8 cellular contexts compared by ENCODE assay signal in the genomic region with DNA sequence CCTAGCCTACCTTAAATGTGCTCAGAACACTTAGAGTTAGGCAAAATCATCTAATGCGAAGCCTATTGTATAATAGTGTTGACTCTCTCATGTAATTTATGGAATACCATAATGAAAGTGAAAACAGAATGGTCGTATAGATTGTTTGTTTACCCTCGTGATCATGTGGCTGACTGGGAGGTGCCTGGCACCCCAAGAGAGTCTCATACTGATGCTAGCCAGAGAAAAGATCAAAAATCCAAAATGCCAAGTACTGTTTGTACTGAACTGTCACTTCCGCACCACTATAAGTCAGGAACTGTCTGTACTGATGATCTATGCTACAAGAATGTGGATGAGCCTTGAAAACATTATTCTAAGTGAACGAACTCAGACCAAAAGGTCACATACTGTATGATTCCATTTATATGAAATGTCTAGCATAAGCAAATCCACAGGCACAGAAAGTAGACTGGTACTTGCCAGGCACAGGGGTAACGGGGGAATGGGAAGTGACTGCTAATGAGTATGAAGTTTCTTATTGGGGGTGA. TPM values are rescaled to one million over a fixed set of nuclear protein-coding genes. Genes with fewer than 3 reads are reported as not detected.
DNase-seq lines count a peak whose midpoint lies in the region; ATAC-seq, FAIRE-seq and TF ChIP-seq lines count a peak whose summit lies in the region.

No MANE protein-coding gene starts in this region.

- peak overlapping the region in 1 of 3 experiments; percentile 58 for H3K4me3 ChIP-seq in endothelial cell of umbilical vein (replicated peaks in 1 of 3; ENCODE audit: insufficient read depth in 1 of 3, low read depth in 1 of 3, low read length in 3 of 3)
- no peak overlapping the region for H3K4me3 ChIP-seq in naive thymus-derived CD4-positive, alpha-beta T cell (ENCODE audit: low read length)

- H2AFZ ChIP-seq in endothelial cell of umbilical vein (ENCODE audit: low read depth, low read length), result no peak overlapping the region

- H3K4me1 Mint-ChIP-seq in naive thymus-derived CD4-positive, alpha-beta T cell, result peaks cover 39 to 84% (median 77%) of the 10 kb centered on the region in 7 donors

- CTCF ChIA-PET in endothelial cell of umbilical vein (lab: Charles Lee), result interaction anchor here (2.5 to 3.1 kb wide), 3 partner anchors 24 to 61 kb away, joined by 6 to 20 read pairs (median 12); no protein-coding TSS in a partner anchor
- CTCF ChIA-PET in naive thymus-derived CD4-positive, alpha-beta T cell (lab: Charles Lee), result interaction anchor here (0.7 kb wide), 1 partner anchor 18 kb away, joined by 4 read pairs; no protein-coding TSS in a partner anchor

- no peaks in the 10 kb centered on the region for H3K9me3 ChIP-seq in endothelial cell of umbilical vein (replicated peaks; ENCODE audit: control insufficient read depth, insufficient read depth, low read length)
- no peaks in the 10 kb centered on the region for H3K9me3 ChIP-seq in naive thymus-derived CD4-positive, alpha-beta T cell (ENCODE audit: control insufficient read depth in 2 of 3, low read length in 3 of 3)

- peaks cover 56% of the 10 kb centered on the region for H3K4me1 ChIP-seq in endothelial cell of umbilical vein (ENCODE audit: control insufficient read depth, extremely low read depth, insufficient read depth, low read length)
- H3K4me1 ChIP-seq in naive thymus-derived CD4-positive, alpha-beta T cell (ENCODE audit: control insufficient read depth in 2 of 2, insufficient read depth in 2 of 2, low read length in 2 of 2), result peaks cover 0 to 8% of the 10 kb centered on the region in 2 donors

- H3K4me2 ChIP-seq in endothelial cell of umbilical vein (ENCODE audit: insufficient read depth, low read length), result peak overlapping the region; percentile 69

- H3K27me3 ChIP-seq in endothelial cell of umbilical vein (ENCODE audit: control insufficient read depth in 2 of 2, insufficient read depth in 2 of 2, low read length in 2 of 2), result no peaks in the 10 kb centered on the region
- H3K27me3 ChIP-seq in naive thymus-derived CD4-positive, alpha-beta T cell (ENCODE audit: control insufficient read depth in 2 of 2, insufficient read depth in 2 of 2, low read length in 2 of 2), result no peaks in the 10 kb centered on the region

- POLR2A ChIA-PET in endothelial cell of umbilical vein (lab: Charles Lee), result interaction anchor here (0.6 to 1.7 kb wide), 6 partner anchors 13 to 26 kb away, joined by 3 to 8 read pairs (median 4); a partner anchor contains a TSS
- POLR2A ChIA-PET in naive thymus-derived CD4-positive, alpha-beta T cell (lab: Charles Lee), result no interaction called here

- peak overlapping the region; percentile 13 to 81 (median 59) for H3K27ac Mint-ChIP-seq in naive thymus-derived CD4-positive, alpha-beta T cell

- H3K36me3 ChIP-seq in endothelial cell of umbilical vein (ENCODE audit: control insufficient read depth in 2 of 2, extremely low read depth in 1 of 2, insufficient read depth in 2 of 2, low read length in 2 of 2), result peaks cover 8 to 13% of the 10 kb centered on the region in 2 experiments
- H3K36me3 ChIP-seq in naive thymus-derived CD4-positive, alpha-beta T cell (ENCODE audit: control insufficient read depth in 2 of 3, insufficient read depth in 3 of 3, low read length in 3 of 3), result peaks cover 0 to 40% (median 13%) of the 10 kb centered on the region in 3 experiments

- H3K27me3 Mint-ChIP-seq in naive thymus-derived CD4-positive, alpha-beta T cell, result no peaks in the 10 kb centered on the region

- peaks cover 8 to 41% (median 31%) of the 10 kb centered on the region in 5 donors for H3K36me3 Mint-ChIP-seq in naive thymus-derived CD4-positive, alpha-beta T cell

- no peaks in the 10 kb centered on the region for H3K9me3 Mint-ChIP-seq in naive thymus-derived CD4-positive, alpha-beta T cell

- H3K9me1 ChIP-seq in endothelial cell of umbilical vein (replicated peaks; ENCODE audit: control insufficient read depth, extremely low read depth, insufficient read depth, low read length), result no peaks in the 10 kb centered on the region

- peak; percentile 87 for TF ChIP-seq POLR2A in endothelial cell of umbilical vein (IDR thresholded peaks at IDR 0.05; ENCODE audit: low read depth, low read length)

- BruUV-seq in endothelial cell of umbilical vein (replicated peaks; lab: Mats Ljungman, UMichigan), result no TSS peak

- H3K27ac ChIP-seq in endothelial cell of umbilical vein (ENCODE audit: insufficient read depth, low read depth, low read length), result peak overlapping the region; percentile 56
- no peak overlapping the region for H3K27ac ChIP-seq in naive thymus-derived CD4-positive, alpha-beta T cell (ENCODE audit: low read depth, low read length)

- H3K9ac ChIP-seq in endothelial cell of umbilical vein (replicated peaks; ENCODE audit: extremely low read depth, insufficient read depth, low read length), result peak overlapping the region; percentile 77

- DNase-seq in EL (peak; percentile 98), RCC 7860 (ENCODE audit: low spot score) (peak; percentile 98), endothelial cell of umbilical vein (ENCODE audit: low read depth, low spot score) (peak; percentile 96), cerebellum (ENCODE audit: low spot score) (no peak), NCI-H82 (lab: John Stamatoyannopoulos, UW) (no peak)
- peak in 1 of 9 donors; percentile 17 for DNase-seq in naive thymus-derived CD4-positive, alpha-beta T cell
- no peak for DNase-seq in stimulated activated CD4-positive, alpha-beta T cell treated with anti-CD3 and anti-CD28 coated beads, Interleukin-4, amount 100 ng/mL, for 1 hour

- no peaks in the 10 kb centered on the region for H4K20me1 ChIP-seq in endothelial cell of umbilical vein (replicated peaks; ENCODE audit: control insufficient read depth, extremely low read depth, insufficient read depth, low read length)

- no peak for TF ChIP-seq CTCF in endothelial cell of umbilical vein (IDR thresholded peaks at IDR 0.05; ENCODE audit: extremely low read depth in 1 of 2, insufficient read depth in 1 of 2, low read depth in 1 of 2, low read length in 2 of 2)

- dilution Hi-C loops in endothelial cell of umbilical vein (cut with MboI; ENCODE audit: extremely low pct_ligation_motif_present, low sequenced_read_pairs), result loop anchor here (10.0 kb wide), 1 partner anchor 59 kb away; no protein-coding TSS in a partner anchor

- FAIRE-seq in RCC 7860 (lab: Jason Lieb, UNC) (peak; percentile 94), endothelial cell of umbilical vein (lab: Jason Lieb, UNC) (peak; percentile 94)

- H3K4me3 Mint-ChIP-seq in naive thymus-derived CD4-positive, alpha-beta T cell, result peak overlapping the region; percentile 7 to 59 (median 44)

- H3K79me2 ChIP-seq in endothelial cell of umbilical vein (ENCODE audit: control insufficient read depth, insufficient read depth, low read length), result peaks cover 69% of the 10 kb centered on the region

- ATAC-seq in naive thymus-derived CD4-positive, alpha-beta T cell, result no peak
- ATAC-seq in HG03442 (IDR thresholded peaks at IDR 0.05; ENCODE audit: unreplicated experiment), result no peak

- intact Hi-C loops in endothelial cell of umbilical vein (cut with micrococcal nuclease), result loop anchor here (1.0 kb wide), 4 partner anchors 17 to 60 kb away; no protein-coding TSS in a partner anchor
- intact Hi-C loops in naive thymus-derived CD4-positive, alpha-beta T cell (cut with micrococcal nuclease), result no loop called here

TF ChIP-seq in endothelial cell of umbilical vein, 7 proteins besides CTCF, POLR2A, EP300 and RAD21:
- TF ChIP-seq, protein P1, sequence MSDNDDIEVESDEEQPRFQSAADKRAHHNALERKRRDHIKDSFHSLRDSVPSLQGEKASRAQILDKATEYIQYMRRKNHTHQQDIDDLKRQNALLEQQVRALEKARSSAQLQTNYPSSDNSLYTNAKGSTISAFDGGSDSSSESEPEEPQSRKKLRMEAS (IDR thresholded peaks at IDR 0.05; ENCODE audit: insufficient read depth, insufficient read length), result peak; percentile 68
- TF ChIP-seq FOS (IDR thresholded peaks at IDR 0.05; ENCODE audit: borderline replicate concordance, insufficient read depth, low read length), result peak; percentile 94
- TF ChIP-seq EZH2 (IDR thresholded peaks at IDR 0.05; ENCODE audit: borderline replicate concordance, low read depth, low read length, severe bottlenecking), result no peak
- TF ChIP-seq JUN (IDR thresholded peaks at IDR 0.05; ENCODE audit: borderline replicate concordance, insufficient read depth, insufficient read length, low read depth), result peak; percentile 96
- TF ChIP-seq GATA2 (IDR thresholded peaks at IDR 0.05; ENCODE audit: insufficient read depth, insufficient read length, low read depth, low read length), result peak; percentile 63
- no peak for TF ChIP-seq MYC (IDR thresholded peaks at IDR 0.05; ENCODE audit: low read depth, low read length)
- peak; percentile 98 for TF ChIP-seq POLR2AphosphoS5 (IDR thresholded peaks at IDR 0.05; ENCODE audit: insufficient read depth, low read depth, low read length)

RNA-seq across cellular contexts. Expression of a gene that starts 22.4 kb away (rescaled TPM):
- total RNA-seq in endothelial cell of umbilical vein (75.2 and 76.3 TPM in 2 replicates), cerebellum (39.7 TPM)
- polyA plus RNA-seq in endothelial cell of umbilical vein, result 26.4 and 30.6 TPM in 2 replicates
- 31.6 and 33.3 TPM in 2 replicates for polyA plus RNA-seq in endothelial cell of umbilical vein (2011; cell fraction: cytosol; rRNA removed)
- 107 and 122 TPM in 2 replicates for polyA plus RNA-seq in endothelial cell of umbilical vein (2011; cell fraction: nucleus; rRNA removed)
- polyA plus RNA-seq in endothelial cell of umbilical vein (2012), result 55.4 and 56.4 TPM in 2 replicates
- polyA minus RNA-seq in endothelial cell of umbilical vein, result 47.8 and 61.9 TPM in 2 replicates
- 6.9 TPM for polyA minus RNA-seq in endothelial cell of umbilical vein (2011; cell fraction: cytosol; rRNA and poly(A)+ RNA removed)
- 82.0 and 106 TPM in 2 replicates for polyA minus RNA-seq in endothelial cell of umbilical vein (2011; cell fraction: nucleus; rRNA and poly(A)+ RNA removed)
- total RNA-seq in naive thymus-derived CD4-positive, alpha-beta T cell, result 10 to 100 TPM; 54.5 to 83.0 (median 68.5) TPM
- 10 to 100 TPM; 12.7 to 28.7 TPM for polyA plus RNA-seq in naive thymus-derived CD4-positive, alpha-beta T cell

Comparison
In these comparisons a context has a peak if more than half of its experiments do, and no peak if none do; other contexts are left out.
1. DNase-seq: peak in EL (single experiment), RCC 7860 (single experiment) and endothelial cell of umbilical vein (single experiment); none in cerebellum (single experiment), stimulated activated CD4-positive, alpha-beta T cell treated with anti-CD3 and anti-CD28 coated beads, Interleukin-4, amount 100 ng/mL, for 1 hour (single experiment) and NCI-H82 (single experiment).